Comparison of ENCODE assay signal across 8 cellular contexts in the genomic region with DNA sequence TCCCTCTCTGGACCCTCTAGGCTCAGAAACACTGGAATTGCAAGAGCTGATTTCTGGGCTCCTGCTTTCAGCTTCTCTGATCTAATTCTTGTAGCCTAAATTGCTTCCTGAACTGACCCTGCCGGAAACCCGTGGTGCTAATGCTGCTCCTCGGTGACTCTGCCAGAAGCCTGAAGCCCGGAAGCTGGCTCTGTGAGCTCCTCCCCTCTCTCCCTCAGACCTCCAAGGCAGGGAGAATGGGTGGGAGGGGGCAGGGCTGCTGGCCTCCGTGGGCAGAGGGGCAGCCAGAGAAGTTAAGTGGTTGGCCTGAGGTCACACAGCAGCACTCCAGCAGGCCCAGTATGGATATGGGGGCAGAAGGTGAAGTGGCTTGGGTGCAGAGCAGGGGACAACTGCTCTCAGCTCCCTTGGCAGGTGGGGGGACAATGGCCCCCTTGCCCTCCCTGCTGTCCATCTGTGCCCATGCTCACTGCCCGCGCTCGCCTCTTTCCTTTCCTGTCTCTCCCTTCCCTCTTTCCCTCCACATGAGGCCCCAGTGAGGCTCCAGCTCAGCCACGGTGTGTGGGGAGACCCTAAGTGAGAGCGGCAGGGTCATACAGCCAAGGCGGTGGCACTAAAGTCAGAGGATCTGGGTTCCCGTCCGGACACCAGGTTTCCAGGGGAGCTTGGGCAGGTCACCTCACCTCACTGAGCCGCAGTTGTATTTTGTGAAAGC. TPM values are rescaled to one million over a fixed set of nuclear protein-coding genes. Genes with fewer than 3 reads are reported as not detected.
DNase-seq lines count a peak whose midpoint lies in the region; ATAC-seq, FAIRE-seq and TF ChIP-seq lines count a peak whose summit lies in the region.

No MANE protein-coding gene starts in this region.

- H3K36me3 ChIP-seq in CD8-positive, alpha-beta memory T cell (ENCODE audit: insufficient read depth, low read length) = no peaks in the 10 kb centered on the region
- H3K36me3 ChIP-seq in gastrocnemius medialis = no peaks in the 10 kb centered on the region

- H3K4me3 Mint-ChIP-seq in CD8-positive, alpha-beta memory T cell = peak overlapping the region in 6 of 7 donors; percentile 71 to 83 (median 77)
- no peak overlapping the region for H3K4me3 Mint-ChIP-seq in endothelial cell (ENCODE audit: unreplicated experiment)

- peak overlapping the region; percentile 36 for H3K4me3 ChIP-seq in CD8-positive, alpha-beta memory T cell (ENCODE audit: low read length)
- no peak overlapping the region for H3K4me3 ChIP-seq in fibroblast of mammary gland (ENCODE audit: control insufficient read depth, low read depth, low read length)
- peak overlapping the region in 1 of 4 donors; percentile 5 for H3K4me3 ChIP-seq in gastrocnemius medialis

- intact Hi-C loops in gastrocnemius medialis (cut with DNase I; ENCODE audit: low total_unique reads) = no loop called here

- H3K4me1 ChIP-seq in CD8-positive, alpha-beta memory T cell (ENCODE audit: insufficient read depth, low read length) = peaks cover 19% of the 10 kb centered on the region
- H3K4me1 ChIP-seq in gastrocnemius medialis = peaks cover 5% of the 10 kb centered on the region in 2 donors

- peaks cover 13 to 18% (median 18%) of the 10 kb centered on the region in 3 donors for H3K4me1 Mint-ChIP-seq in CD8-positive, alpha-beta memory T cell
- H3K4me1 Mint-ChIP-seq in endothelial cell (ENCODE audit: unreplicated experiment) = no peaks in the 10 kb centered on the region

- FAIRE-seq in urothelium cell line (lab: Jason Lieb, UNC) (no peak), frontal cortex (lab: Jason Lieb, UNC) (no peak)

- peak in 3 of 5 donors; percentile 30 to 66 (median 62) for DNase-seq in CD8-positive, alpha-beta memory T cell
- DNase-seq in activated CD4-positive, alpha-beta T cell treated with anti-CD3 and anti-CD28 coated beads, Interleukin-2, amount 50 U/mL, for 48 hours = peak; percentile 37 to 54
- DNase-seq in fibroblast of mammary gland (ENCODE audit: low read depth) = peak; percentile 48
- peak; percentile 5 to 46 for DNase-seq in gastrocnemius medialis
- no peak for DNase-seq in NCI-H1048 (lab: John Stamatoyannopoulos, UW)
- no peak for DNase-seq in endothelial cell (ENCODE audit: low spot score)
- DNase-seq in urothelium cell line (ENCODE audit: low spot score) = no peak
- DNase-seq in frontal cortex (ENCODE audit: low spot score in 2 of 2) = no peak

- H3K9me3 ChIP-seq in CD8-positive, alpha-beta memory T cell (ENCODE audit: low read length) = no peaks in the 10 kb centered on the region
- H3K9me3 ChIP-seq in gastrocnemius medialis = no peaks in the 10 kb centered on the region

- peak overlapping the region in 7 of 8 donors; percentile 91 to 97 (median 94) for H3K27ac Mint-ChIP-seq in CD8-positive, alpha-beta memory T cell
- no peak overlapping the region for H3K27ac Mint-ChIP-seq in endothelial cell (ENCODE audit: unreplicated experiment)

- no peak for TF ChIP-seq CTCF in fibroblast of mammary gland (conservative IDR thresholded peaks at IDR 0.05; ENCODE audit: control insufficient read depth, insufficient read depth, low read depth, low read length)
- TF ChIP-seq CTCF in gastrocnemius medialis (IDR thresholded peaks at IDR 0.05 in 4 of 5, conservative IDR thresholded peaks at IDR 0.05 in 1 of 5) = no peak
- TF ChIP-seq CTCF in endothelial cell (IDR thresholded peaks at IDR 0.05; ENCODE audit: unreplicated experiment) = no peak

- H3K27ac ChIP-seq in CD8-positive, alpha-beta memory T cell (ENCODE audit: low read depth, low read length) = no peak overlapping the region
- H3K27ac ChIP-seq in gastrocnemius medialis = peak overlapping the region; percentile 12 to 68 (median 56)

- H3K9me3 Mint-ChIP-seq in CD8-positive, alpha-beta memory T cell = no peaks in the 10 kb centered on the region
- no peaks in the 10 kb centered on the region for H3K9me3 Mint-ChIP-seq in endothelial cell (ENCODE audit: unreplicated experiment)

- no peak for ATAC-seq in gastrocnemius medialis

- POLR2A ChIA-PET in CD8-positive, alpha-beta memory T cell (lab: Charles Lee) = interaction anchor here (1.3 to 1.5 kb wide), 2 partner anchors 16 to 36 kb away, joined by 3 to 6 read pairs; a partner anchor contains a TSS

- CTCF ChIA-PET in CD8-positive, alpha-beta memory T cell (lab: Charles Lee) = interaction anchor here (1.4 to 2.6 kb wide), 3 partner anchors 8 to 44 kb away, joined by 3 to 25 read pairs (median 10); no protein-coding TSS in a partner anchor

- H3K27me3 ChIP-seq in CD8-positive, alpha-beta memory T cell (ENCODE audit: insufficient read depth, low read length, poor library complexity, severe bottlenecking) = no peaks in the 10 kb centered on the region
- no peaks in the 10 kb centered on the region for H3K27me3 ChIP-seq in gastrocnemius medialis

- peaks cover 0 to 3% (median 0%) of the 10 kb centered on the region in 3 donors for H3K36me3 Mint-ChIP-seq in CD8-positive, alpha-beta memory T cell
- no peaks in the 10 kb centered on the region for H3K36me3 Mint-ChIP-seq in endothelial cell (ENCODE audit: low read depth, unreplicated experiment)

- in situ Hi-C loops in gastrocnemius medialis (cut with MboI; ENCODE audit: low sequenced_read_pairs in 4 of 4) = no loop called here

- H3K27me3 Mint-ChIP-seq in CD8-positive, alpha-beta memory T cell = peaks cover 0 to 1% of the 10 kb centered on the region in 2 donors
- peaks cover 2% of the 10 kb centered on the region for H3K27me3 Mint-ChIP-seq in endothelial cell (ENCODE audit: unreplicated experiment)

- TF ChIP-seq POLR2A in gastrocnemius medialis (IDR thresholded peaks at IDR 0.05) = no peak

RNA-seq across cellular contexts. Expression of a gene that starts 16.2 kb away (rescaled TPM):
- 1 to 10 TPM in 1 of 2 experiments, under 1 TPM in 1; 0.78 to 1.1 TPM for total RNA-seq in CD8-positive, alpha-beta memory T cell
- polyA plus RNA-seq in CD8-positive, alpha-beta memory T cell = 3.4 TPM
- total RNA-seq in gastrocnemius medialis = 10 to 100 TPM in 1 of 4 donors, 1 to 10 TPM in 1, under 1 TPM in 2; 0.58 to 12.4 (median 1.5) TPM
- total RNA-seq in endothelial cell (ENCODE audit: unreplicated experiment) = 29.7 TPM
- total RNA-seq in frontal cortex = 8.6 TPM

RNA-seq across cellular contexts. Expression of a gene that starts 19.6 kb away (rescaled TPM):
- not detected for total RNA-seq in CD8-positive, alpha-beta memory T cell
- polyA plus RNA-seq in CD8-positive, alpha-beta memory T cell = not detected
- total RNA-seq in gastrocnemius medialis (not detected), endothelial cell (ENCODE audit: unreplicated experiment) (not detected), frontal cortex (not detected)

RNA-seq across cellular contexts. Expression of a gene that starts 45.1 kb away (rescaled TPM):
- total RNA-seq in CD8-positive, alpha-beta memory T cell = under 1 TPM; 0.20 to 0.31 TPM
- 0.06 TPM for polyA plus RNA-seq in CD8-positive, alpha-beta memory T cell
- total RNA-seq in gastrocnemius medialis (1 to 10 TPM; 1.6 to 3.5 (median 2.1) TPM), endothelial cell (ENCODE audit: unreplicated experiment) (18.3 TPM), frontal cortex (0.82 TPM)

RNA-seq across cellular contexts. Expression of a gene that starts 48.8 kb away (rescaled TPM):
- not detected for total RNA-seq in CD8-positive, alpha-beta memory T cell
- not detected for polyA plus RNA-seq in CD8-positive, alpha-beta memory T cell
- under 1 TPM in 1 of 4 donors, not detected in 3; 0.10 TPM for total RNA-seq in gastrocnemius medialis
- total RNA-seq in endothelial cell (ENCODE audit: unreplicated experiment) = not detected
- not detected for total RNA-seq in frontal cortex

Comparison
In these comparisons a context has a peak if more than half of its experiments do, and no peak if none do; other contexts are left out.
1. DNase-seq: peak in CD8-positive, alpha-beta memory T cell (3 of 5), activated CD4-positive, alpha-beta T cell treated with anti-CD3 and anti-CD28 coated beads, Interleukin-2, amount 50 U/mL, for 48 hours (2 of 2), fibroblast of mammary gland (single experiment) and gastrocnemius medialis (2 of 2); none in NCI-H1048 (single experiment), endothelial cell (single experiment), urothelium cell line (single experiment) and frontal cortex (0 of 2).